ENCODE assay signal across 1 cellular context in the genomic region with DNA sequence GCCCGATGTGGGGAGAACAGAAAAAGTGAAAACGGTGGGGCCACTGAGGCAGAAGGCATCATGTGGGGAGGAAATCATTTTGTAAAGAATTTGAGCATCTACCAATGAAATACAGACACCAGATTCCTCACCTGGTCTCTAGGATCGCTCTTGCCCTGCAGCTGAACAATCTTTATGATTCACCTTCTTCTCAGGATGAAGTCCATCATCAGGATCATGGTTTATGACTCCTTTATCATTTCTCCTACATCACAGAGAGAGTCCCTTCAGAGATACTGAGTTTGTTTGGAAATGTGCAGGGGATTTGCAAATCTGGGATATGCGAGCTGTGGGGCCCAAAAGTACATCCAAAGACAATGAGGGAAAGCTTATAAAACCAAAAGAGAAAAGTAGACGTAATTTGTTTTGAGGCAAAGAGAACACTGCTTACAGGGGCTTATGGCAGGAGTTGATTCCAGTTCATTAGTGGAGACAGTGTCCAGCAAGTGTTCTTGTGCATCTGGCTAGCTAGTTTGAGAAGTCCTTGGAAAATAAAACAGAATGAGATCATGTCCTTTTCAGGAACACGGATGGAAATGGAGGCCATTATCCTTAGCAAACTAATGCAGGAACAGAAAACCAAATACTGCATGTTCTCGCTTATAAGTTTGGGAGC.
TF ChIP-seq lines count a peak whose summit lies in the region.

No MANE protein-coding gene starts in this region.

TF ChIP-seq in HepG2, 621 proteins besides CTCF, POLR2A, EP300 and RAD21:
- TF ChIP-seq ZNF547 (CRISPR knock-in tag; IDR thresholded peaks at IDR 0.05), result no peak
- TF ChIP-seq, protein P1, sequence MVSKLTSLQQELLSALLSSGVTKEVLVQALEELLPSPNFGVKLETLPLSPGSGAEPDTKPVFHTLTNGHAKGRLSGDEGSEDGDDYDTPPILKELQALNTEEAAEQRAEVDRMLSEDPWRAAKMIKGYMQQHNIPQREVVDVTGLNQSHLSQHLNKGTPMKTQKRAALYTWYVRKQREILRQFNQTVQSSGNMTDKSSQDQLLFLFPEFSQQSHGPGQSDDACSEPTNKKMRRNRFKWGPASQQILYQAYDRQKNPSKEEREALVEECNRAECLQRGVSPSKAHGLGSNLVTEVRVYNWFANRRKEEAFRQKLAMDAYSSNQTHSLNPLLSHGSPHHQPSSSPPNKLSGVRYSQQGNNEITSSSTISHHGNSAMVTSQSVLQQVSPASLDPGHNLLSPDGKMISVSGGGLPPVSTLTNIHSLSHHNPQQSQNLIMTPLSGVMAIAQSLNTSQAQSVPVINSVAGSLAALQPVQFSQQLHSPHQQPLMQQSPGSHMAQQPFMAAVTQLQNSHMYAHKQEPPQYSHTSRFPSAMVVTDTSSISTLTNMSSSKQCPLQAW (CRISPR knock-in tag; IDR thresholded peaks at IDR 0.05), result 0 out of 2 replicates have a peak, but pooled peaks have one; percentile 2
- TF ChIP-seq, protein P2, sequence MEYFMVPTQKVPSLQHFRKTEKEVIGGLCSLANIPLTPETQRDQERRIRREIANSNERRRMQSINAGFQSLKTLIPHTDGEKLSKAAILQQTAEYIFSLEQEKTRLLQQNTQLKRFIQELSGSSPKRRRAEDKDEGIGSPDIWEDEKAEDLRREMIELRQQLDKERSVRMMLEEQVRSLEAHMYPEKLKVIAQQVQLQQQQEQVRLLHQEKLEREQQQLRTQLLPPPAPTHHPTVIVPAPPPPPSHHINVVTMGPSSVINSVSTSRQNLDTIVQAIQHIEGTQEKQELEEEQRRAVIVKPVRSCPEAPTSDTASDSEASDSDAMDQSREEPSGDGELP (IDR thresholded peaks at IDR 0.05; ENCODE audit: borderline replicate concordance, low read depth), result 0 out of 2 replicates have a peak, but pooled peaks have one; percentile 1
